ENCODE assay signal across 21 cellular contexts in genomic region chr20:40276291-40276690, GRCh38.
A peak's percentile ranks its signal among the peaks of the same experiment; 100 is the strongest.
DNase-seq lines count a peak whose midpoint lies in the region; FAIRE-seq and TF ChIP-seq lines count a peak whose summit lies in the region.
"Had no signal": no experiment of that assay in that cellular context is flagged by ENCODE, and none has a peak within 500 bp of the region (broad histone marks: within the 10 kb centered on the region; RNA-seq: fewer than 3 reads in every experiment).

No MANE protein-coding gene starts in this region.

- H3K9me3 ChIP-seq in adipocyte (ENCODE audit: control insufficient read depth, low read length) (no peaks in the 10 kb centered on the region), left ventricle myocardium inferior (replicated peaks) (no peaks in the 10 kb centered on the region)
- H3K9me3 ChIP-seq: A549, esophagus muscularis mucosa, lower lobe of right lung, tibial nerve had no signal

- H3K27me3 ChIP-seq in adipocyte (replicated peaks; ENCODE audit: control insufficient read depth, insufficient read depth, low read length) (no peaks in the 10 kb centered on the region), left ventricle myocardium inferior (ENCODE audit: low read depth) (no peaks in the 10 kb centered on the region)
- H3K27me3 ChIP-seq: esophagus muscularis mucosa, tibial nerve had no signal

- no peak for FAIRE-seq in frontal cortex (lab: Jason Lieb, UNC)
- FAIRE-seq: A549, H54, HTR-8/SVneo had no signal

- no peak for TF ChIP-seq CTCF in left ventricle myocardium inferior (IDR thresholded peaks at IDR 0.05; ENCODE audit: borderline replicate concordance)

- H3K4me1 ChIP-seq in adipocyte (ENCODE audit: control insufficient read depth, insufficient read depth, low read length) (peaks cover 34% of the 10 kb centered on the region), left ventricle myocardium inferior (peaks cover 23% of the 10 kb centered on the region)

- intact Hi-C loops in left ventricle myocardium inferior (cut with micrococcal nuclease) = no loop called here
- intact Hi-C loops in posterior vena cava (cut with DNase I) = no loop called here

- H3K4me3 ChIP-seq in adipocyte (ENCODE audit: low read length) (peak overlapping the region; percentile 7), left ventricle myocardium inferior (no peak overlapping the region)
- H3K4me3 ChIP-seq: A549, esophagus muscularis mucosa, lower lobe of right lung, tibial nerve had no signal

- DNase-seq in AG20443 (ENCODE audit: low spot score) = peak; percentile 35
- no peak for DNase-seq in adipocyte (ENCODE audit: low read depth)
- peak; percentile 52 for DNase-seq in left ventricle myocardium inferior
- peak; percentile 83 for DNase-seq in posterior vena cava (ENCODE audit: low spot score)
- DNase-seq in RPMI8226 = no peak
- DNase-seq in frontal cortex (ENCODE audit: low spot score in 2 of 2) = no peak
- no peak for DNase-seq in NCI-H226
- no peak for DNase-seq in AG08395 (ENCODE audit: low spot score)
- DNase-seq: activated CD4-positive, alpha-beta T cell treated with anti-CD3 and anti-CD28 coated beads for 1 hour; activated T-cell treated with anti-CD3 and anti-CD28 coated beads, Interleukin-2, amount 50 U/mL, for 24 hours; COR-L47; DMS79 treated with DMSO at 0.1 percent for 48 hours; effector memory CD8-positive, alpha-beta T cell; lower lobe of right lung; NCI-H1436 had no signal

- H3K36me3 ChIP-seq in adipocyte (ENCODE audit: control insufficient read depth, insufficient read depth, low read length, severe bottlenecking) (no peaks in the 10 kb centered on the region), left ventricle myocardium inferior (no peaks in the 10 kb centered on the region)
- H3K36me3 ChIP-seq: esophagus muscularis mucosa, lower lobe of right lung, tibial nerve had no signal

- no peak overlapping the region for H3K27ac ChIP-seq in left ventricle myocardium inferior (replicated peaks)
- H3K27ac ChIP-seq: A549, esophagus muscularis mucosa, KMS-11, lower lobe of right lung, tibial nerve had no signal

- H3K9ac ChIP-seq in adipocyte (ENCODE audit: low read length) = peak overlapping the region; percentile 38
- H3K9ac ChIP-seq: KMS-11 had no signal

Comparison
In these comparisons a context has a peak if more than half of its experiments do, and no peak if none do; other contexts are left out.
1. DNase-seq: peak in AG20443 (single experiment), left ventricle myocardium inferior (single experiment) and posterior vena cava (single experiment); none in adipocyte (single experiment), RPMI8226 (single experiment), frontal cortex (0 of 2), NCI-H226 (single experiment) and AG08395 (single experiment).